In genomic region chr10:100053686-100054460, GRCh38 we compare ENCODE assay signal across 16 cellular contexts. TPM values are rescaled to one million over a fixed set of nuclear protein-coding genes. Genes with fewer than 3 reads are reported as not detected.
DNase-seq lines count a peak whose midpoint lies in the region; ATAC-seq, FAIRE-seq and TF ChIP-seq lines count a peak whose summit lies in the region.
"Had no signal": no experiment of that assay in that cellular context is flagged by ENCODE, and none has a peak within 500 bp of the region (broad histone marks: within the 10 kb centered on the region; RNA-seq: fewer than 3 reads in every experiment).

No MANE protein-coding gene starts in this region.

- H2AFZ ChIP-seq in HepG2 (ENCODE audit: low read length) (no peak overlapping the region), parathyroid adenoma (peak overlapping the region; percentile 31)

- H3K4me3 Mint-ChIP-seq in endodermal cell = no peak overlapping the region
- no peak overlapping the region for H3K4me3 Mint-ChIP-seq in activated CD4-positive, alpha-beta T cell treated with anti-CD3 and anti-CD28 coated beads, Interleukin-2, amount 10 ng/mL, durations not matched to agents 24 days and 14 days
- H3K4me3 Mint-ChIP-seq: CD4-positive, CD25-positive, alpha-beta regulatory T cell; IgD-negative memory B cell had no signal

- TF ChIP-seq EP300 in HepG2 (IDR thresholded peaks at IDR 0.05; ENCODE audit: low read depth in 2 of 2, low read length in 2 of 2) = no peak
- no peak for TF ChIP-seq EP300 in HepG2 (CRISPR knock-in tag; IDR thresholded peaks at IDR 0.05; ENCODE audit: borderline replicate concordance)

- H3K27me3 Mint-ChIP-seq in endodermal cell (ENCODE audit: insufficient read depth) = no peaks in the 10 kb centered on the region
- peaks cover 22% of the 10 kb centered on the region for H3K27me3 Mint-ChIP-seq in activated CD4-positive, alpha-beta T cell treated with anti-CD3 and anti-CD28 coated beads, Interleukin-2, amount 10 ng/mL, durations not matched to agents 24 days and 14 days

- FAIRE-seq in HepG2 (lab: Jason Lieb, UNC) = no peak

- CTCF ChIA-PET in HepG2 (lab: Yijun Ruan, JAX; ENCODE audit: low intra/inter-chr PET ratio, low total read pairs) = no interaction called here

- DNase-seq in HepG2 (ENCODE audit: low spot score) = no peak
- DNase-seq in right lobe of liver = no peak
- DNase-seq in endodermal cell = peak; percentile 73
- no peak for DNase-seq in activated CD4-positive, alpha-beta T cell treated with anti-CD3 and anti-CD28 coated beads, Interleukin-2, amount 10 ng/mL, durations not matched to agents 24 days and 14 days
- no peak for DNase-seq in vagina (ENCODE audit: extremely low spot score in 2 of 2)
- DNase-seq in NCI-H2196 (lab: John Stamatoyannopoulos, UW; ENCODE audit: unreplicated experiment) = no peak
- DNase-seq: AML-193; CD4-positive, CD25-positive, alpha-beta regulatory T cell; DMS53; H7; KG1 had no signal

- H3K79me2 ChIP-seq in HepG2 (ENCODE audit: insufficient read depth, low read length) (no peaks in the 10 kb centered on the region), parathyroid adenoma (no peaks in the 10 kb centered on the region)

- no peak for TF ChIP-seq RAD21 in HepG2 (CRISPR knock-in tag; IDR thresholded peaks at IDR 0.05)

- intact Hi-C loops in HepG2 (cut with micrococcal nuclease; ENCODE audit: unreplicated experiment) (no loop called here), right lobe of liver (cut with DNase I) (no loop called here), vagina (cut with DNase I) (no loop called here)
- intact Hi-C loops in activated CD4-positive, alpha-beta T cell treated with anti-CD3 and anti-CD28 coated beads, Interleukin-2, amount 10 ng/mL, durations not matched to agents 24 days and 14 days (cut with micrococcal nuclease) = no loop called here

- in situ Hi-C loops in HepG2 (cut with HindIII; ENCODE audit: extremely low pct_ligation_motif_present, low pct_unique_long_range_greater_than_20kb) = no loop called here

- H3K4me3 ChIP-seq in HepG2 (replicated peaks in 1 of 3; ENCODE audit: insufficient read depth in 1 of 3, low read depth in 2 of 3, low read length in 3 of 3) (no peak overlapping the region), right lobe of liver (no peak overlapping the region), endodermal cell (ENCODE audit: low read length) (no peak overlapping the region), parathyroid adenoma (ENCODE audit: low read depth, low read length) (no peak overlapping the region), vagina (no peak overlapping the region)
- H3K4me3 ChIP-seq: BLaER1 had no signal

- peaks cover 4 to 26% of the 10 kb centered on the region in 2 experiments; a peak in 4 of 5 replicates for H3K36me3 ChIP-seq in HepG2 (replicated peaks in 1 of 2; ENCODE audit: control insufficient read depth in 1 of 2, insufficient read depth in 2 of 2, low read length in 2 of 2)
- H3K36me3 ChIP-seq in right lobe of liver = peaks cover 0 to 43% (median 8%) of the 10 kb centered on the region in 4 donors
- H3K36me3 ChIP-seq in endodermal cell (ENCODE audit: control insufficient read depth, insufficient read depth, low read length) = no peaks in the 10 kb centered on the region
- H3K36me3 ChIP-seq in parathyroid adenoma (ENCODE audit: control insufficient read depth, insufficient read depth, low read length) = no peaks in the 10 kb centered on the region
- H3K36me3 ChIP-seq in vagina = no peaks in the 10 kb centered on the region
- H3K36me3 ChIP-seq: BLaER1 had no signal

- H3K4me1 ChIP-seq in HepG2 (ENCODE audit: insufficient read depth, low read length) (no peaks in the 10 kb centered on the region), right lobe of liver (no peaks in the 10 kb centered on the region), endodermal cell (ENCODE audit: control insufficient read depth, insufficient read depth, low read length) (no peaks in the 10 kb centered on the region), parathyroid adenoma (no peaks in the 10 kb centered on the region), vagina (no peaks in the 10 kb centered on the region)
- H3K4me1 ChIP-seq: BLaER1 had no signal

- H3K4me1 Mint-ChIP-seq in endodermal cell = peaks cover 10% of the 10 kb centered on the region
- H3K4me1 Mint-ChIP-seq in activated CD4-positive, alpha-beta T cell treated with anti-CD3 and anti-CD28 coated beads, Interleukin-2, amount 10 ng/mL, durations not matched to agents 24 days and 14 days = no peaks in the 10 kb centered on the region
- H3K4me1 Mint-ChIP-seq: CD4-positive, CD25-positive, alpha-beta regulatory T cell; IgD-negative memory B cell had no signal

- TF ChIP-seq POLR2A in HepG2 (IDR thresholded peaks at IDR 0.05; ENCODE audit: insufficient read depth in 1 of 2, low read depth in 2 of 2, low read length in 2 of 2) = no peak
- TF ChIP-seq POLR2A in right lobe of liver (IDR thresholded peaks at IDR 0.05) = no peak
- TF ChIP-seq POLR2A in vagina (IDR thresholded peaks at IDR 0.05) = no peak

- WGBS in HepG2 (ENCODE audit: low lambda C conversion rate) = 94% methylated on average over 6 of the region's 6 CpGs
- 71% methylated on average over 6 of the region's 6 CpGs for WGBS in right lobe of liver (ENCODE audit: insufficient coverage, low coverage, low lambda C conversion rate, missing lambda C conversion rate)
- 43 to 57% methylated on average over 5 to 6 of the region's 6 CpGs for WGBS in endodermal cell (ENCODE audit: insufficient coverage in 1 of 2, insufficient read length in 1 of 2), 2 experiments

- ATAC-seq in HepG2 = no peak
- ATAC-seq in right lobe of liver = no peak

- H3K27me3 ChIP-seq in HepG2 (ENCODE audit: control insufficient read depth in 1 of 2, insufficient read depth in 2 of 2, low read length in 2 of 2) = no peaks in the 10 kb centered on the region
- H3K27me3 ChIP-seq in right lobe of liver = no peaks in the 10 kb centered on the region
- H3K27me3 ChIP-seq in endodermal cell (ENCODE audit: control insufficient read depth, insufficient read depth, low read length, poor library complexity, severe bottlenecking) = no peaks in the 10 kb centered on the region
- H3K27me3 ChIP-seq in parathyroid adenoma (ENCODE audit: control insufficient read depth, insufficient read depth, low read length) = no peaks in the 10 kb centered on the region
- H3K27me3 ChIP-seq in vagina = no peaks in the 10 kb centered on the region
- H3K27me3 ChIP-seq: BLaER1 had no signal

- H3K36me3 Mint-ChIP-seq in endodermal cell (ENCODE audit: low read depth) = peaks cover 6% of the 10 kb centered on the region
- H3K36me3 Mint-ChIP-seq in activated CD4-positive, alpha-beta T cell treated with anti-CD3 and anti-CD28 coated beads, Interleukin-2, amount 10 ng/mL, durations not matched to agents 24 days and 14 days (ENCODE audit: low read depth) = no peaks in the 10 kb centered on the region
- H3K36me3 Mint-ChIP-seq: CD4-positive, CD25-positive, alpha-beta regulatory T cell; IgD-negative memory B cell had no signal

- no peak overlapping the region for H3K9ac ChIP-seq in HepG2 (ENCODE audit: insufficient read depth, low read depth, low read length)
- no peak overlapping the region for H3K9ac ChIP-seq in endodermal cell (ENCODE audit: extremely low read depth, low read length, poor library complexity, severe bottlenecking)
- no peak overlapping the region for H3K9ac ChIP-seq in parathyroid adenoma
- H3K9ac ChIP-seq: BLaER1 had no signal

- BruUV-seq in HepG2 (replicated peaks; lab: Mats Ljungman, UMichigan) = no TSS peak

- H3K27ac ChIP-seq in HepG2 (ENCODE audit: extremely low read length, insufficient read depth, low read length) (no peak overlapping the region), right lobe of liver (no peak overlapping the region), endodermal cell (ENCODE audit: low read depth, low read length) (no peak overlapping the region), parathyroid adenoma (no peak overlapping the region), vagina (no peak overlapping the region)
- H3K27ac ChIP-seq: 22Rv1, BLaER1 had no signal

- H3K9me3 Mint-ChIP-seq in endodermal cell = peaks cover 6% of the 10 kb centered on the region
- peaks cover 4% of the 10 kb centered on the region for H3K9me3 Mint-ChIP-seq in activated CD4-positive, alpha-beta T cell treated with anti-CD3 and anti-CD28 coated beads, Interleukin-2, amount 10 ng/mL, durations not matched to agents 24 days and 14 days

- H3K4me2 ChIP-seq in HepG2 (ENCODE audit: low read depth, low read length) (no peak overlapping the region), parathyroid adenoma (ENCODE audit: low read length) (no peak overlapping the region)
- H3K4me2 ChIP-seq: BLaER1 had no signal

- H4K20me1 ChIP-seq in HepG2 (ENCODE audit: insufficient read depth, low read length) = no peaks in the 10 kb centered on the region
- H4K20me1 ChIP-seq: BLaER1 had no signal

- POLR2A ChIA-PET in HepG2 (lab: Yijun Ruan, JAX) = no interaction called here

- H3K9me3 ChIP-seq in HepG2 (ENCODE audit: low read length) (no peaks in the 10 kb centered on the region), right lobe of liver (no peaks in the 10 kb centered on the region), endodermal cell (ENCODE audit: control insufficient read depth, low read length) (peaks cover 13% of the 10 kb centered on the region), parathyroid adenoma (ENCODE audit: control insufficient read depth, low read length) (no peaks in the 10 kb centered on the region), vagina (peaks cover 6% of the 10 kb centered on the region)

- H3K27ac Mint-ChIP-seq in endodermal cell = no peak overlapping the region
- no peak overlapping the region for H3K27ac Mint-ChIP-seq in activated CD4-positive, alpha-beta T cell treated with anti-CD3 and anti-CD28 coated beads, Interleukin-2, amount 10 ng/mL, durations not matched to agents 24 days and 14 days
- H3K27ac Mint-ChIP-seq: CD4-positive, CD25-positive, alpha-beta regulatory T cell; IgD-negative memory B cell had no signal

- TF ChIP-seq CTCF in HepG2 (CRISPR knock-in tag; IDR thresholded peaks at IDR 0.05) (no peak), right lobe of liver (IDR thresholded peaks at IDR 0.05) (no peak), endodermal cell (conservative IDR thresholded peaks at IDR 0.05) (no peak), parathyroid adenoma (IDR thresholded peaks at IDR 0.05) (no peak), vagina (IDR thresholded peaks at IDR 0.05) (no peak)

RNA-seq across cellular contexts. Expression of gene CPN1, which starts 27.8 kb away (rescaled TPM):
- total RNA-seq in HepG2 (2016; rRNA removed; fragmentation: Illumina TruSeq; extraction: Trizol) (8.1 and 17.3 TPM in 2 replicates), right lobe of liver (10 to 100 TPM; 20.7 to 76.6 (median 54.4) TPM), endodermal cell (1 to 10 TPM in 1 of 2 donors, under 1 TPM in 1; 0.71 to 1.3 TPM), vagina (not detected)
- total RNA-seq in HepG2 (2016; cell fraction: cytosol; rRNA removed; fragmentation: Illumina TruSeq; extraction: Trizol; ENCODE audit: low read depth) = 5.6 and 6.4 TPM in 2 replicates
- total RNA-seq in HepG2 (2016; cell fraction: insoluble cytoplasmic fraction; rRNA removed; fragmentation: Illumina TruSeq; extraction: Trizol) = 8.1 and 16.7 TPM in 2 replicates
- 8.1 and 10.4 TPM in 2 replicates for total RNA-seq in HepG2 (2016; cell fraction: membrane; rRNA removed; fragmentation: Illumina TruSeq; extraction: Trizol)
- total RNA-seq in HepG2 (2016; cell fraction: nucleus; rRNA removed; fragmentation: Illumina TruSeq; extraction: Trizol) = 10.6 and 16.3 TPM in 2 replicates
- polyA plus RNA-seq in HepG2 (2011; rRNA removed) = 35.1 and 42.1 TPM in 2 replicates
- polyA plus RNA-seq in HepG2 (2011; cell fraction: cytosol; rRNA removed) = 39.2 and 44.8 TPM in 2 replicates
- polyA plus RNA-seq in HepG2 (2011; cell fraction: nucleus; rRNA removed) = 18.8 and 22.4 TPM in 2 replicates
- 30.8 and 36.0 TPM in 2 replicates for polyA plus RNA-seq in HepG2 (2012)
- 5.5 and 6.0 TPM in 2 replicates for polyA plus RNA-seq in HepG2 (2016; cell fraction: cytosol; fragmentation: Illumina TruSeq; extraction: Trizol; ENCODE audit: low read depth)
- polyA plus RNA-seq in HepG2 (2016; cell fraction: insoluble cytoplasmic fraction; fragmentation: Illumina TruSeq; extraction: Trizol; ENCODE audit: low read depth) = 8.5 and 9.4 TPM in 2 replicates
- 8.9 and 9.1 TPM in 2 replicates for polyA plus RNA-seq in HepG2 (2016; cell fraction: membrane; fragmentation: Illumina TruSeq; extraction: Trizol; ENCODE audit: low read depth)
- polyA plus RNA-seq in HepG2 (2016; cell fraction: nucleus; fragmentation: Illumina TruSeq; extraction: Trizol; ENCODE audit: insufficient read depth, low read depth) = 16.1 and 19.4 TPM in 2 replicates
- polyA minus RNA-seq in HepG2 (2011; rRNA and poly(A)+ RNA removed; ENCODE audit: low replicate concordance) = 35.9 TPM in 1 of 2 replicates, not detected in the other
- 11.8 and 13.2 TPM in 2 replicates for polyA minus RNA-seq in HepG2 (2011; cell fraction: cytosol; rRNA and poly(A)+ RNA removed)
- 9.0 and 12.1 TPM in 2 replicates for polyA minus RNA-seq in HepG2 (2011; cell fraction: nucleus; rRNA and poly(A)+ RNA removed)
- 0.14 TPM for polyA plus RNA-seq in endodermal cell (2013, experiment 1 of 2)
- 0.33 TPM for polyA plus RNA-seq in endodermal cell (2013, experiment 2 of 2)
- not detected in 2 replicates for total RNA-seq in activated CD4-positive, alpha-beta T cell treated with anti-CD3 and anti-CD28 coated beads, Interleukin-2, amount 10 ng/mL, durations not matched to agents 24 days and 14 days
- total RNA-seq: CD4-positive, CD25-positive, alpha-beta regulatory T cell; H7; HT-29 had no signal
- polyA plus RNA-seq: CD4-positive, CD25-positive, alpha-beta regulatory T cell; IgD-negative memory B cell had no signal

RNA-seq across cellular contexts. Expression of gene DNMBP, which starts 44.1 kb away (rescaled TPM):
- total RNA-seq in HepG2 (2016; rRNA removed; fragmentation: Illumina TruSeq; extraction: Trizol) = 6.3 and 6.4 TPM in 2 replicates
- total RNA-seq in HepG2 (2016; cell fraction: cytosol; rRNA removed; fragmentation: Illumina TruSeq; extraction: Trizol; ENCODE audit: low read depth) = 1.2 and 1.4 TPM in 2 replicates
- 5.7 and 6.1 TPM in 2 replicates for total RNA-seq in HepG2 (2016; cell fraction: insoluble cytoplasmic fraction; rRNA removed; fragmentation: Illumina TruSeq; extraction: Trizol)
- 2.3 and 2.6 TPM in 2 replicates for total RNA-seq in HepG2 (2016; cell fraction: membrane; rRNA removed; fragmentation: Illumina TruSeq; extraction: Trizol)
- total RNA-seq in HepG2 (2016; cell fraction: nucleus; rRNA removed; fragmentation: Illumina TruSeq; extraction: Trizol) = 7.8 and 9.5 TPM in 2 replicates
- polyA plus RNA-seq in HepG2 (2011; rRNA removed) = 3.6 and 4.2 TPM in 2 replicates
- 2.7 and 4.5 TPM in 2 replicates for polyA plus RNA-seq in HepG2 (2011; cell fraction: cytosol; rRNA removed)
- 4.6 and 5.9 TPM in 2 replicates for polyA plus RNA-seq in HepG2 (2011; cell fraction: nucleus; rRNA removed)
- polyA plus RNA-seq in HepG2 (2012) = 5.1 and 5.3 TPM in 2 replicates
- polyA plus RNA-seq in HepG2 (2016; cell fraction: cytosol; fragmentation: Illumina TruSeq; extraction: Trizol; ENCODE audit: low read depth) = 0.75 and 0.78 TPM in 2 replicates
- 4.8 and 6.1 TPM in 2 replicates for polyA plus RNA-seq in HepG2 (2016; cell fraction: insoluble cytoplasmic fraction; fragmentation: Illumina TruSeq; extraction: Trizol; ENCODE audit: low read depth)
- polyA plus RNA-seq in HepG2 (2016; cell fraction: membrane; fragmentation: Illumina TruSeq; extraction: Trizol; ENCODE audit: low read depth) = 1.7 and 1.9 TPM in 2 replicates
- polyA plus RNA-seq in HepG2 (2016; cell fraction: nucleus; fragmentation: Illumina TruSeq; extraction: Trizol; ENCODE audit: insufficient read depth, low read depth) = 10.6 and 11.3 TPM in 2 replicates
- polyA minus RNA-seq in HepG2 (2011; rRNA and poly(A)+ RNA removed; ENCODE audit: low replicate concordance) = 4.2 and 6.7 TPM in 2 replicates
- polyA minus RNA-seq in HepG2 (2011; cell fraction: cytosol; rRNA and poly(A)+ RNA removed) = 4.3 and 4.8 TPM in 2 replicates
- 9.8 and 12.7 TPM in 2 replicates for polyA minus RNA-seq in HepG2 (2011; cell fraction: nucleus; rRNA and poly(A)+ RNA removed)
- total RNA-seq in right lobe of liver = 10 to 100 TPM in 3 of 6 experiments, 1 to 10 TPM in 3; 7.9 to 12.7 (median 9.9) TPM
- total RNA-seq in endodermal cell = 10 to 100 TPM; 45.4 to 85.4 TPM
- polyA plus RNA-seq in endodermal cell (2013, experiment 1 of 2) = 18.8 TPM
- polyA plus RNA-seq in endodermal cell (2013, experiment 2 of 2) = 17.5 TPM
- total RNA-seq in activated CD4-positive, alpha-beta T cell treated with anti-CD3 and anti-CD28 coated beads, Interleukin-2, amount 10 ng/mL, durations not matched to agents 24 days and 14 days = 1.3 TPM in 2 replicates
- total RNA-seq in vagina = 31.9 TPM
